8 cellular contexts compared by ENCODE assay signal in the genomic region with DNA sequence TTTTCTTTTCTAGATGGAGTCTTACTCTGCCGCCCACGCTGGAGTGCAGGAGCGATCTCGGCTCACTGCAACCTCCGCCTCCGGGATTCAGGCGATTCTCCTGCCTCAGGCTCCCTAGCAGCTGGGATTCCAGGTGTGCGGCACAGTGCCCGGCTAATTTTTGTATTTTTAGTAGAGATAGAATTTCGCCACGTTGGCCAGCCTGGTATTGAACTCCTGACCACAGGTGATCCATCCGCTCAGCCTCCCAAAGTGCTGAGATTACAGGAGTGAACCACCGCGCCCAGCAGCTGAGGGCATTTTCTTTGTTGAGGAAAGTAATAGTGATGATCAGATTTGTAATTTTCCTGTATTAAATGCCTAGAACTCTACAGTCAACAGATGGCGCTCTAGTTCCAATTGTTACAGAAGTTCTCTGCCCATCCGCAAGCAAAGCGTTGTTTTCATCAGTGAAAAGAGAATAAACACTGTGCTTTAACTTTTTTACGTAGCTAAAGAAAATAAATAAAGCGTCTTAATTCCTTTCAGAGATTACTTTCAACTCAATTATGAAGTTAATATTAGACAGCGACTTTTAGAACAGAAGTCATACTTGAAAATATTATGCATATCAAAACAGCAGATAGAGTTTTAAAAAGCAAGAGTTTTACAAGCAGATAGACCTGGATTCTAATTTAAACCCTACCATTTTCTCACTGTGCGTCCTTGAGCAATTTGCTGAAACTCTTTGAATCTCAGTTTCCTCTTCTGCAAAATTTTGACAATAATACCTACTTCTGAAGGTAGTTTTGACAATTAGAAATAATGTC.
DNase-seq lines count a peak whose midpoint lies in the region; ATAC-seq and TF ChIP-seq lines count a peak whose summit lies in the region.

No MANE protein-coding gene starts in this region.

- H3K9me2 ChIP-seq in OCI-LY7 (ENCODE audit: insufficient read depth, low read length) = no peaks in the 10 kb centered on the region

- H3K27ac Mint-ChIP-seq in CD4-positive, CD25-positive, alpha-beta regulatory T cell = peak overlapping the region in 1 of 3 donors; percentile 3

- H3K27ac ChIP-seq in CD4-positive, CD25-positive, alpha-beta regulatory T cell (ENCODE audit: insufficient read depth, low read length, poor library complexity, severe bottlenecking) = no peak overlapping the region
- H3K27ac ChIP-seq in OCI-LY7 (ENCODE audit: low read depth, low read length, poor library complexity, severe bottlenecking) = no peak overlapping the region
- H3K27ac ChIP-seq in brain microvascular endothelial cell = no peak overlapping the region

- H3K79me2 ChIP-seq in OCI-LY7 (ENCODE audit: insufficient read depth, low read depth, low read length) = no peaks in the 10 kb centered on the region

- POLR2A ChIA-PET in OCI-LY7 (lab: Charles Lee) = interaction anchor here (0.6 to 1.0 kb wide), 2 partner anchors 450 to 966 kb away, joined by 3 read pairs; no protein-coding TSS in a partner anchor

- peaks cover 4 to 6% (median 5%) of the 10 kb centered on the region in 4 donors for H3K4me1 Mint-ChIP-seq in CD4-positive, CD25-positive, alpha-beta regulatory T cell

- CTCF ChIA-PET in OCI-LY7 (lab: Charles Lee; ENCODE audit: unreplicated experiment) = interaction anchor here (0.5 to 0.6 kb wide), 2 partner anchors 445 to 510 kb away, joined by 3 read pairs; no protein-coding TSS in a partner anchor

- H3K4me2 ChIP-seq in OCI-LY7 (ENCODE audit: low read length) = no peak overlapping the region
- peak overlapping the region; percentile 87 for H3K4me2 ChIP-seq in skeletal muscle satellite cell (ENCODE audit: low read length)

- H3K9me3 Mint-ChIP-seq in CD4-positive, CD25-positive, alpha-beta regulatory T cell = no peaks in the 10 kb centered on the region

- peak overlapping the region; percentile 66 for H3K9ac ChIP-seq in skeletal muscle satellite cell (ENCODE audit: low read depth, low read length)

- DNase-seq in CD4-positive, CD25-positive, alpha-beta regulatory T cell = peak; percentile 4 to 82 (median 61)
- DNase-seq in Kasumi-1 (lab: John Stamatoyannopoulos, UW) (peak; percentile 84 to 91), OCI-LY7 (ENCODE audit: low spot score) (peak; percentile 71), brain microvascular endothelial cell (peak; percentile 65)

- no peak overlapping the region for H3K4me3 Mint-ChIP-seq in CD4-positive, CD25-positive, alpha-beta regulatory T cell

- in situ Hi-C loops in brain microvascular endothelial cell (cut with HindIII; ENCODE audit: low pct_ligation_motif_present, low sequenced_read_pairs) = no loop called here

- peak; percentile 35 to 43 for ATAC-seq in CD4-positive, CD25-positive, alpha-beta regulatory T cell (ENCODE audit: low read depth in 2 of 2)
- ATAC-seq in GM18868 (IDR thresholded peaks at IDR 0.05; ENCODE audit: unreplicated experiment) (peak; percentile 41), HG02588 (IDR thresholded peaks at IDR 0.05; ENCODE audit: unreplicated experiment) (no peak)

- peak; percentile 91 for TF ChIP-seq CTCF in OCI-LY7 (conservative IDR thresholded peaks at IDR 0.05; ENCODE audit: low read length)
- TF ChIP-seq CTCF in brain microvascular endothelial cell (IDR thresholded peaks at IDR 0.05; ENCODE audit: low read depth, low read length, missing control alignments) = peak; percentile 77

- peaks cover 7% of the 10 kb centered on the region for H3K27me3 ChIP-seq in CD4-positive, CD25-positive, alpha-beta regulatory T cell (ENCODE audit: control insufficient read depth, insufficient read depth, low read length)
- H3K27me3 ChIP-seq in brain microvascular endothelial cell (replicated peaks) (no peaks in the 10 kb centered on the region), skeletal muscle satellite cell (ENCODE audit: control insufficient read depth, insufficient read depth, low read length) (no peaks in the 10 kb centered on the region)

- peaks cover 36% of the 10 kb centered on the region for H3K27me3 Mint-ChIP-seq in CD4-positive, CD25-positive, alpha-beta regulatory T cell

- no peaks in the 10 kb centered on the region for H3K36me3 Mint-ChIP-seq in CD4-positive, CD25-positive, alpha-beta regulatory T cell

- peak overlapping the region; percentile 32; the same call in 1 of the 2 replicates for H2AFZ ChIP-seq in OCI-LY7 (ENCODE audit: low read length)

- BruUV-seq in OCI-LY7 (replicated peaks; lab: Mats Ljungman, UMichigan) = no TSS peak

- H3K4me1 ChIP-seq in CD4-positive, CD25-positive, alpha-beta regulatory T cell (ENCODE audit: control insufficient read depth, insufficient read depth, low read length, poor library complexity, severe bottlenecking) = peaks cover 7% of the 10 kb centered on the region
- H3K4me1 ChIP-seq in OCI-LY7 (ENCODE audit: insufficient read depth, low read length, poor library complexity, severe bottlenecking) (no peaks in the 10 kb centered on the region), skeletal muscle satellite cell (ENCODE audit: control insufficient read depth, insufficient read depth, low read length) (peaks cover 7% of the 10 kb centered on the region)

- H3K9me3 ChIP-seq in CD4-positive, CD25-positive, alpha-beta regulatory T cell (ENCODE audit: control insufficient read depth in 2 of 2, low read length in 2 of 2) = no peaks in the 10 kb centered on the region
- H3K9me3 ChIP-seq in OCI-LY7 (ENCODE audit: low read length) (no peaks in the 10 kb centered on the region), iPS-18c (ENCODE audit: control insufficient read depth, insufficient read depth, low read length) (no peaks in the 10 kb centered on the region), skeletal muscle satellite cell (replicated peaks; ENCODE audit: low read length) (no peaks in the 10 kb centered on the region)

- intact Hi-C loops in OCI-LY7 (cut with micrococcal nuclease; ENCODE audit: unreplicated experiment) = loop anchor here (1.0 to 5.0 kb wide), 2 partner anchors 512 to 1920 kb away; no protein-coding TSS in a partner anchor

- H3K4me3 ChIP-seq in CD4-positive, CD25-positive, alpha-beta regulatory T cell (ENCODE audit: low read depth, low read length) = no peak overlapping the region
- H3K4me3 ChIP-seq in OCI-LY7 (ENCODE audit: low read depth, low read length, poor library complexity, severe bottlenecking) = no peak overlapping the region
- H3K4me3 ChIP-seq in brain microvascular endothelial cell (ENCODE audit: low read depth, low read length) = peak overlapping the region; percentile 49
- H3K4me3 ChIP-seq in iPS-18c (ENCODE audit: insufficient read depth, low read depth, low read length) = peak overlapping the region; percentile 26; the same call in 1 of the 2 replicates
- H3K4me3 ChIP-seq in skeletal muscle satellite cell (ENCODE audit: low read length) = peak overlapping the region; percentile 71

- H4K20me1 ChIP-seq in OCI-LY7 (ENCODE audit: insufficient read depth, low read length) = no peaks in the 10 kb centered on the region

- no peaks in the 10 kb centered on the region for H3K36me3 ChIP-seq in CD4-positive, CD25-positive, alpha-beta regulatory T cell (ENCODE audit: control insufficient read depth, insufficient read depth, low read length)
- H3K36me3 ChIP-seq in OCI-LY7 (ENCODE audit: insufficient read depth, low read length) (no peaks in the 10 kb centered on the region), brain microvascular endothelial cell (replicated peaks) (no peaks in the 10 kb centered on the region), skeletal muscle satellite cell (ENCODE audit: insufficient read depth, low read length) (no peaks in the 10 kb centered on the region)

Comparison
In these comparisons a context has a peak if more than half of its experiments do, and no peak if none do; other contexts are left out.
1. H3K4me3 ChIP-seq: peak in brain microvascular endothelial cell (single experiment), iPS-18c (single experiment) and skeletal muscle satellite cell (single experiment); none in CD4-positive, CD25-positive, alpha-beta regulatory T cell (single experiment) and OCI-LY7 (single experiment).
2. Peak in every context shown above with its lines, with median percentiles within 50 percentile points of each other: DNase-seq.